ENCODE assay signal across 1 cellular context in the genomic region with DNA sequence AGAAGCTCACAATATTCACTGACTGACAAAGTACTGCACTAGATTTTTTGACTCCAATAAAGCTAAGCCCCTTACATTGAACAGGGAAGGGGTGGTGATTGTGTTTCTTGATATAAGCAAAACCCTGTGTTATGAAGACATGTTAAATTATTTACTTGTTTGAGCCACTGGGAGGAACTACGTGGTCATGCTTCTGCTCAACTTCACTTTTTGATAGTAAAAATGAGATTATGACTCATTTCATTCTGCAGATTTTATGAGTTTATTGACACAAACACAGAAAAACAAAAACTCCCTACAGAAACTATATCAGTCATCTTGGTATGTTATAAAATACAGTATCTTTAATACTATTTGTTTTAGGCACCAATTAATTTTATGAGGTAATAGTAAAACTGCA.
TF ChIP-seq lines count a peak whose summit lies in the region.

No MANE protein-coding gene starts in this region.

TF ChIP-seq in GM12878, 131 proteins besides CTCF, POLR2A, EP300 and RAD21 (continued from another document):
- peak; percentile 40; the same call in 1 of the 2 replicates for TF ChIP-seq CREM (IDR thresholded peaks at IDR 0.05; ENCODE audit: low read depth)
- no peak for TF ChIP-seq JUND (IDR thresholded peaks at IDR 0.05; ENCODE audit: low read depth, low read length)
- no peak for TF ChIP-seq TAF1 (IDR thresholded peaks at IDR 0.05; ENCODE audit: borderline replicate concordance, low read depth, low read length)
- TF ChIP-seq, protein P1, sequence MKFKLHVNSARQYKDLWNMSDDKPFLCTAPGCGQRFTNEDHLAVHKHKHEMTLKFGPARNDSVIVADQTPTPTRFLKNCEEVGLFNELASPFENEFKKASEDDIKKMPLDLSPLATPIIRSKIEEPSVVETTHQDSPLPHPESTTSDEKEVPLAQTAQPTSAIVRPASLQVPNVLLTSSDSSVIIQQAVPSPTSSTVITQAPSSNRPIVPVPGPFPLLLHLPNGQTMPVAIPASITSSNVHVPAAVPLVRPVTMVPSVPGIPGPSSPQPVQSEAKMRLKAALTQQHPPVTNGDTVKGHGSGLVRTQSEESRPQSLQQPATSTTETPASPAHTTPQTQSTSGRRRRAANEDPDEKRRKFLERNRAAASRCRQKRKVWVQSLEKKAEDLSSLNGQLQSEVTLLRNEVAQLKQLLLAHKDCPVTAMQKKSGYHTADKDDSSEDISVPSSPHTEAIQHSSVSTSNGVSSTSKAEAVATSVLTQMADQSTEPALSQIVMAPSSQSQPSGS (IDR thresholded peaks at IDR 0.05; ENCODE audit: low read length) = peak; percentile 84
- TF ChIP-seq MTA3 (IDR thresholded peaks at IDR 0.05; ENCODE audit: borderline replicate concordance, low read length) = no peak
- TF ChIP-seq MEF2B (IDR thresholded peaks at IDR 0.05; ENCODE audit: partially characterized antibody, poor library complexity, severe bottlenecking) = peak; percentile 16
- TF ChIP-seq DPF2 (IDR thresholded peaks at IDR 0.05) = peak; percentile 56; the same call in 1 of the 2 replicates
- TF ChIP-seq, protein P2, sequence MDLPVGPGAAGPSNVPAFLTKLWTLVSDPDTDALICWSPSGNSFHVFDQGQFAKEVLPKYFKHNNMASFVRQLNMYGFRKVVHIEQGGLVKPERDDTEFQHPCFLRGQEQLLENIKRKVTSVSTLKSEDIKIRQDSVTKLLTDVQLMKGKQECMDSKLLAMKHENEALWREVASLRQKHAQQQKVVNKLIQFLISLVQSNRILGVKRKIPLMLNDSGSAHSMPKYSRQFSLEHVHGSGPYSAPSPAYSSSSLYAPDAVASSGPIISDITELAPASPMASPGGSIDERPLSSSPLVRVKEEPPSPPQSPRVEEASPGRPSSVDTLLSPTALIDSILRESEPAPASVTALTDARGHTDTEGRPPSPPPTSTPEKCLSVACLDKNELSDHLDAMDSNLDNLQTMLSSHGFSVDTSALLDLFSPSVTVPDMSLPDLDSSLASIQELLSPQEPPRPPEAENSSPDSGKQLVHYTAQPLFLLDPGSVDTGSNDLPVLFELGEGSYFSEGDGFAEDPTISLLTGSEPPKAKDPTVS (IDR thresholded peaks at IDR 0.05; ENCODE audit: low read depth, low read length) = no peak
- TF ChIP-seq SUZ12 (IDR thresholded peaks at IDR 0.05; ENCODE audit: unreplicated experiment) = no peak
- TF ChIP-seq SP1 (IDR thresholded peaks at IDR 0.05; ENCODE audit: low read depth, low read length) = no peak
- TF ChIP-seq BCL11A (IDR thresholded peaks at IDR 0.05; ENCODE audit: low read depth, low read length) = peak; percentile 56; the same call in 1 of the 2 replicates
- peak; percentile 75 for TF ChIP-seq NFIC (IDR thresholded peaks at IDR 0.05; ENCODE audit: low read depth, low read length)
- TF ChIP-seq ETV6 (conservative IDR thresholded peaks at IDR 0.05 in 1 of 2, IDR thresholded peaks at IDR 0.05 in 1 of 2; ENCODE audit: borderline replicate concordance in 1 of 2, low read depth in 1 of 2) = peak in 1 of 2 experiments; percentile 22; a peak in 1 of 4 replicates
- TF ChIP-seq SMC3 (IDR thresholded peaks at IDR 0.05; ENCODE audit: borderline replicate concordance, low read length) = peak; percentile 21; the same call in 1 of the 2 replicates
- no peak for TF ChIP-seq CREB1 (IDR thresholded peaks at IDR 0.05; ENCODE audit: low read depth)
- no peak for TF ChIP-seq RFX5 (IDR thresholded peaks at IDR 0.05; ENCODE audit: low read depth, low read length)
- peak; percentile 91 for TF ChIP-seq ZNF217 (IDR thresholded peaks at IDR 0.05)
